In the genomic region with DNA sequence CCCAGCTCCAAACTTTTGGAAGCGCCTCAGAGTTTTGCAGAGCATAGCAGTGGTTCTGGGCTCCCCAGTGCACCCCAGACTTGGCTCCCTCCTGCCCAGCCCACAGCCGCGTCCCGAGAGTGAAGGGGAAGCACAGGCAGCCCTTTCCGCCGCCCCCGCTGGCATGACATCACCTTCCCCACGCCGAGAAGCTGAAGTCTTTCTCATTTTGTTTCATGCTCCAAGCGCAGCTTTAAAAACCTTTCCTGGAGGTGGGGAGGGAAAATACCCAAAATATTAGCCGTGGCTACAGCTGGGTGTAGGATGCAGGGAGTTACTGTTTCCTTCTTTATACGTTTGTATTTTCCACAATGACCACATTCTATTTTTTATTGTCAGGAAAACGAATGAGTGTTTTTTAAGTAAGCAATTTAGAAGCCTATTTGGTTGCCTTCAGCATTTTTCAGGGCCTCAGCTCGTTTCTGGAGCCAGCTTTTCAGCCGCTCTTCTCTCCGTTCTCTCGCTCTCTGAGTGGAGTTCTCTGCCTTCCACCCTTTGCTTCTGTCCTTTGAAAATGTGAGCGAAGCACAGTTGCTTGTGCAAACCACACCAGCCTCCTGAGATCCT, we compare ENCODE assay signal across 7 cellular contexts.
A peak's percentile ranks its signal among the peaks of the same experiment; 100 is the strongest.
DNase-seq lines count a peak whose midpoint lies in the region; ATAC-seq and TF ChIP-seq lines count a peak whose summit lies in the region.

No MANE protein-coding gene starts in this region.

- H3K4me3 ChIP-seq in Peyer's patch: peak overlapping the region in 3 of 4 donors; percentile 11 to 29 (median 22)
- H3K4me3 ChIP-seq in choroid plexus epithelial cell (ENCODE audit: low read depth, low read length): peak overlapping the region; percentile 44
- peak overlapping the region; percentile 24 for H3K4me3 ChIP-seq in mononuclear cell (ENCODE audit: low read length)

- TF ChIP-seq CTCF in Peyer's patch (IDR thresholded peaks at IDR 0.05): no peak
- no peak for TF ChIP-seq CTCF in choroid plexus epithelial cell (conservative IDR thresholded peaks at IDR 0.05; ENCODE audit: low read depth, low read length)

- H3K27me3 ChIP-seq in Peyer's patch (no peaks in the 10 kb centered on the region), mononuclear cell (ENCODE audit: insufficient read depth, low read length) (peaks cover 15% of the 10 kb centered on the region)

- H3K9me3 ChIP-seq in Peyer's patch (no peaks in the 10 kb centered on the region), mononuclear cell (ENCODE audit: low read depth, low read length) (no peaks in the 10 kb centered on the region)

- H3K36me3 ChIP-seq in Peyer's patch: no peaks in the 10 kb centered on the region

- ATAC-seq in GM21576 (IDR thresholded peaks at IDR 0.05; ENCODE audit: unreplicated experiment): peak; percentile 62

- peak in 2 of 3 donors; percentile 48 to 70 for DNase-seq in Peyer's patch
- DNase-seq in choroid plexus epithelial cell (ENCODE audit: low read depth): peak; percentile 58
- peak; percentile 21 to 46 for DNase-seq in stimulated activated CD8-positive, alpha-beta memory T cell treated with anti-CD3 and anti-CD28 coated beads, Interleukin-7, amount 100 ng/mL, for 4 hours (ENCODE audit: low read depth in 2 of 2)
- DNase-seq in NCI-H1417 treated with DMSO at 0.1 percent for 48 hours (lab: John Stamatoyannopoulos, UW): no peak
- DNase-seq in KG1 (lab: John Stamatoyannopoulos, UW): no peak

- peak overlapping the region; percentile 38 to 81 (median 60) for H3K27ac ChIP-seq in Peyer's patch

- no peak for TF ChIP-seq POLR2A in Peyer's patch (IDR thresholded peaks at IDR 0.05)

- H3K4me1 ChIP-seq in Peyer's patch (peaks cover 0 to 23% (median 2%) of the 10 kb centered on the region in 4 donors), mononuclear cell (ENCODE audit: insufficient read depth, low read length) (peaks cover 22% of the 10 kb centered on the region)

Comparison
In these comparisons a context has a peak if more than half of its experiments do, and no peak if none do; other contexts are left out.
1. DNase-seq: peak in Peyer's patch (2 of 3), choroid plexus epithelial cell (single experiment) and stimulated activated CD8-positive, alpha-beta memory T cell treated with anti-CD3 and anti-CD28 coated beads, Interleukin-7, amount 100 ng/mL, for 4 hours (2 of 2); none in NCI-H1417 treated with DMSO at 0.1 percent for 48 hours (single experiment) and KG1 (single experiment).
2. Peak in every context shown above with its lines, with median percentiles within 50 percentile points of each other: H3K4me3 ChIP-seq.